Comparison of ENCODE assay signal across 15 cellular contexts in the genomic region with DNA sequence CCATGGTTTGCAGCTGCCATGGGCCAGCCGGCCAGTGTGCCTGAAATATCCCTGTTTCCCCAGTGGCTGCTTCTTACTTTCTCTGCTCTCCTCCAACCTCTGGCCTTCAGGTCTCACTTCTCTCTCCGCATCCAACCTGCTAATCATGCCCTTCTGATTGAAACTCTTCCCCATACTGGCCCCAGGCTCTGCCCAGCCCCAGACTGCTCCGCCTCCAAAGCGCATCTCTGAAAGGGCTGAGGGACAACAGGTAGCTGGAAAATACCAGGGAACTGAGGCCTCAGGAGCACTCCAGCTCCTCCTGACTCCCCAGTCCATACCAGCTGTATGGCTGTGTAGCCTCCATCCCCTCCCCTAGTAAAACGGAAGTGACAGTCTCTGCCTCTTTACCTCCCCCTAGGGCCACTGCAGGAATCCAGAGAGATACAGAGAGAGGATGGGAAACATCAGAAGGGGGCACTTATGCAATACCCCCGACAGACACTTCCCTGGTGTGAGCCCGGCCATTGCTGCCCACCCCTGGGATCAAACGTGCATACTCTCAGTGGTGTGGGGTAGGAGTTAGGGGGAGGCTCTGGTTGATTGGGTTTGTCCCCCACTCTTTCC. TPM values are rescaled to one million over a fixed set of nuclear protein-coding genes. Genes with fewer than 3 reads are reported as not detected.
DNase-seq lines count a peak whose midpoint lies in the region; ATAC-seq and TF ChIP-seq lines count a peak whose summit lies in the region.
"Had no signal": no experiment of that assay in that cellular context is flagged by ENCODE, and none has a peak within 500 bp of the region (broad histone marks: within the 10 kb centered on the region; RNA-seq: fewer than 3 reads in every experiment).

No MANE protein-coding gene starts in this region.

- H3K4me3 ChIP-seq in OCI-LY7 (ENCODE audit: low read depth, low read length, poor library complexity, severe bottlenecking), result peak overlapping the region; percentile 33
- H3K4me3 ChIP-seq in PC-3 (ENCODE audit: low read length), result no peak overlapping the region
- H3K4me3 ChIP-seq: breast epithelium had no signal

- H3K36me3 ChIP-seq in OCI-LY7 (ENCODE audit: insufficient read depth, low read length) (peaks cover 86% of the 10 kb centered on the region), PC-3 (ENCODE audit: low read depth, low read length) (no peaks in the 10 kb centered on the region; the same call in 1 of the 2 replicates)
- H3K36me3 ChIP-seq: breast epithelium had no signal

- peaks cover 100% of the 10 kb centered on the region for H3K4me1 ChIP-seq in OCI-LY7 (ENCODE audit: insufficient read depth, low read length, poor library complexity, severe bottlenecking)
- H3K4me1 ChIP-seq in PC-3 (ENCODE audit: insufficient read depth, low read length), result peaks cover 13% of the 10 kb centered on the region
- H3K4me1 ChIP-seq: breast epithelium had no signal

- peak; percentile 73 for DNase-seq in OCI-LY7 (ENCODE audit: low spot score)
- DNase-seq in posterior vena cava (ENCODE audit: low spot score), result peak; percentile 53
- no peak for DNase-seq in stimulated activated CD4-positive, alpha-beta T cell treated with anti-CD3 and anti-CD28 coated beads, Interleukin-12 subunit alpha, Interleukin-12 subunit beta, amount 100 ng/mL, for 4 hours
- DNase-seq in PC-3, result no peak
- DNase-seq: activated CD4-positive, alpha-beta T cell treated with anti-CD3 and anti-CD28 coated beads, Interleukin-2, amount 10 ng/mL, durations not matched to agents 24 days and 14 days; activated naive CD8-positive, alpha-beta T cell treated with anti-CD3 and anti-CD28 coated beads for 36 hours; DMS79; effector CD8-positive, alpha-beta T cell; hypothalamus; left colon; NCI-H748 treated with DMSO at 0.1 percent for 48 hours had no signal

- H3F3A ChIP-seq in PC-3 (ENCODE audit: low read length, unreplicated experiment), result no peaks in the 10 kb centered on the region

- peak overlapping the region; percentile 96 for H3K27ac ChIP-seq in OCI-LY7 (ENCODE audit: low read depth, low read length, poor library complexity, severe bottlenecking)
- H3K27ac ChIP-seq in PC-3 (ENCODE audit: low read length), result no peak overlapping the region
- H3K27ac ChIP-seq: breast epithelium had no signal

- no peak overlapping the region for H2AFZ ChIP-seq in OCI-LY7 (ENCODE audit: low read length)
- H2AFZ ChIP-seq in PC-3 (ENCODE audit: low read length), result no peak overlapping the region

- H4K20me1 ChIP-seq in OCI-LY7 (ENCODE audit: insufficient read depth, low read length) (no peaks in the 10 kb centered on the region), PC-3 (ENCODE audit: low read length) (no peaks in the 10 kb centered on the region)

- POLR2A ChIA-PET in OCI-LY7 (lab: Charles Lee), result interaction anchor here (0.6 to 3.9 kb wide), 9 partner anchors 9 to 283 kb away, joined by 3 to 14 read pairs (median 4); no protein-coding TSS in a partner anchor
- POLR2A ChIA-PET in PC-3 (lab: Charles Lee; ENCODE audit: unreplicated experiment), result no interaction called here

- BruUV-seq in OCI-LY7 (replicated peaks; lab: Mats Ljungman, UMichigan) (no TSS peak), PC-3 (replicated peaks; lab: Mats Ljungman, UMichigan) (no TSS peak)

- H3K79me2 ChIP-seq in OCI-LY7 (ENCODE audit: insufficient read depth, low read depth, low read length), result peaks cover 86% of the 10 kb centered on the region
- no peaks in the 10 kb centered on the region for H3K79me2 ChIP-seq in PC-3 (ENCODE audit: low read length)

- no peaks in the 10 kb centered on the region for H3K9me3 ChIP-seq in OCI-LY7 (ENCODE audit: low read length)
- no peaks in the 10 kb centered on the region for H3K9me3 ChIP-seq in PC-3 (ENCODE audit: low read length)
- H3K9me3 ChIP-seq: breast epithelium had no signal

- no peaks in the 10 kb centered on the region for H3K27me3 ChIP-seq in PC-3 (ENCODE audit: low read length)

- ATAC-seq in GM21717 (IDR thresholded peaks at IDR 0.05; ENCODE audit: unreplicated experiment) (peak; percentile 26), GM18861 (IDR thresholded peaks at IDR 0.05; ENCODE audit: unreplicated experiment) (no peak), PC-3 (no peak)
- ATAC-seq: left colon had no signal

- CTCF ChIA-PET in OCI-LY7 (lab: Charles Lee; ENCODE audit: unreplicated experiment), result interaction anchor here (1.0 to 1.6 kb wide), 3 partner anchors 10 to 300 kb away, joined by 3 to 4 read pairs (median 3); no protein-coding TSS in a partner anchor
- CTCF ChIA-PET in PC-3 (lab: Charles Lee), result no interaction called here

- H3K9me2 ChIP-seq in OCI-LY7 (ENCODE audit: insufficient read depth, low read length) (no peaks in the 10 kb centered on the region), PC-3 (replicated peaks; ENCODE audit: low read length) (no peaks in the 10 kb centered on the region)

- intact Hi-C loops in OCI-LY7 (cut with micrococcal nuclease; ENCODE audit: unreplicated experiment) (loop anchor here (5.0 to 10.0 kb wide), 5 partner anchors 122 to 407 kb away; partner anchors contain the start of gene ZCCHC7), posterior vena cava (cut with DNase I) (no loop called here), PC-3 (cut with micrococcal nuclease) (loop anchor here (5.0 kb wide), 1 partner anchor 262 kb away; no protein-coding TSS in a partner anchor)

- H3K4me2 ChIP-seq in OCI-LY7 (ENCODE audit: low read length) (peak overlapping the region; percentile 86), PC-3 (ENCODE audit: low read length) (no peak overlapping the region)

- no peak overlapping the region for H3K9ac ChIP-seq in PC-3 (ENCODE audit: low read length)

- TF ChIP-seq CTCF in GM12874 (IDR thresholded peaks at IDR 0.05; ENCODE audit: insufficient read depth, low read depth, low read length) (peak; percentile 39), OCI-LY7 (conservative IDR thresholded peaks at IDR 0.05; ENCODE audit: low read length) (peak; percentile 76), PC-3 (conservative IDR thresholded peaks at IDR 0.05; ENCODE audit: low read depth, low read length) (no peak)

RNA-seq across cellular contexts. Expression of gene PAX5, which starts 34.2 kb away (rescaled TPM):
- 50.4 and 62.5 TPM in 2 replicates for total RNA-seq in OCI-LY7 (2014; rRNA removed; shearing (Covaris generic))
- total RNA-seq in OCI-LY7 (2022) (141 and 148 TPM in 2 replicates), posterior vena cava (under 1 TPM; 0.46 to 0.67 TPM), PC-3 (2014; rRNA removed) (0.52 TPM in 1 of 2 replicates, not detected in the other)

Comparison
In these comparisons a context has a peak if more than half of its experiments do, and no peak if none do; other contexts are left out.
1. DNase-seq: peak in OCI-LY7 (single experiment) and posterior vena cava (single experiment); none in stimulated activated CD4-positive, alpha-beta T cell treated with anti-CD3 and anti-CD28 coated beads, Interleukin-12 subunit alpha, Interleukin-12 subunit beta, amount 100 ng/mL, for 4 hours (single experiment) and PC-3 (single experiment).
2. RNA of gene PAX5, which starts 34.2 kb away (total RNA-seq): 50.4 to 148 TPM in OCI-LY7; 0.46 to 0.67 TPM in posterior vena cava and 0.52 TPM in PC-3; every median in the first group is over 10 times any median in the second.
3. intact Hi-C loops: an anchor here in OCI-LY7 (5.0 to 10.0 kb wide) and PC-3 (5.0 kb wide); none called in posterior vena cava.